In genomic region chr17:38575781-38576180, GRCh38 we compare ENCODE assay signal across 1 cellular context.
TF ChIP-seq lines count a peak whose summit lies in the region.

No MANE protein-coding gene starts in this region.

TF ChIP-seq in H1, 55 proteins besides CTCF, POLR2A, EP300 and RAD21:
- TF ChIP-seq CEBPB (IDR thresholded peaks at IDR 0.05; ENCODE audit: low read depth, low read length) = no peak
- no peak for TF ChIP-seq JUND (IDR thresholded peaks at IDR 0.05; ENCODE audit: low read length)
- TF ChIP-seq CREB1 (IDR thresholded peaks at IDR 0.05) = no peak
- no peak for TF ChIP-seq EZH2 (IDR thresholded peaks at IDR 0.05; ENCODE audit: low read depth, low read length, severe bottlenecking)
- no peak for TF ChIP-seq TBP (IDR thresholded peaks at IDR 0.05; ENCODE audit: low read depth, low read length)
- TF ChIP-seq YY1 (IDR thresholded peaks at IDR 0.05; ENCODE audit: low read depth, low read length) = no peak
- no peak for TF ChIP-seq E2F6 (IDR thresholded peaks at IDR 0.05)
